ENCODE assay signal across 2 cellular contexts in genomic region chr12:76102-76501, GRCh38. TPM values are rescaled to one million over a fixed set of nuclear protein-coding genes. Genes with fewer than 3 reads are reported as not detected.
"Had no signal": no experiment of that assay in that cellular context is flagged by ENCODE, and none has a peak within 500 bp of the region (broad histone marks: within the 10 kb centered on the region; RNA-seq: fewer than 3 reads in every experiment).

No MANE protein-coding gene starts in this region.

RNA-seq across cellular contexts. Expression of gene IQSEC3, which starts 9.5 kb away (rescaled TPM):
- total RNA-seq: HT-29, IMR-90 had no signal
